In the genomic region with DNA sequence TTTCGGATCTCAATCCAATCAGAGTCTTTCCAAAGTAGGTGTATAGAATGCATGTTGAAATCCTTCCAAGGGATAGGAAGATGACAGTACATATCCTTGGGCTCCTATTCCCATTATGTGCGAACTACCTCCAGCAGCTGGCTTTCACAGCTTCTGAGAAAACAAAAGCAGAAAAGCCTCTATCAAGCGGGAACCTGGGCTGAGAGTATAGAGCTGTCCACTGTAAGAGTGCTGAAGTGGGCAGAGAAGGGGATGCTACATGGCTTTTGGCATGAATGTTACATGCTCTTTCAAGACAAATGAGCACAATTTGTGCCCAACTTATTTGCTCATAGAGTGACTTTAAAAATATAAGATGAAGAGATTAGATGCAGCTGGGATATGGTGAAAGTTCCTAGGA, we compare ENCODE assay signal across 29 cellular contexts.
DNase-seq lines count a peak whose midpoint lies in the region; ATAC-seq and TF ChIP-seq lines count a peak whose summit lies in the region.
"Had no signal": no experiment of that assay in that cellular context is flagged by ENCODE, and none has a peak within 500 bp of the region (broad histone marks: within the 10 kb centered on the region; RNA-seq: fewer than 3 reads in every experiment).

No MANE protein-coding gene starts in this region.

- H3K9me3 ChIP-seq in OCI-LY7 (ENCODE audit: low read length), result no peaks in the 10 kb centered on the region
- H3K9me3 ChIP-seq: BLaER1, HAP-1, upper lobe of right lung had no signal

- no peaks in the 10 kb centered on the region for H3K36me3 ChIP-seq in OCI-LY7 (ENCODE audit: insufficient read depth, low read length)
- H3K36me3 ChIP-seq: BLaER1, HAP-1, heart right ventricle, upper lobe of right lung had no signal

- CTCF ChIA-PET in OCI-LY7 (lab: Charles Lee; ENCODE audit: unreplicated experiment), result no interaction called here

- H3K4me2 ChIP-seq in OCI-LY7 (ENCODE audit: low read length), result no peak overlapping the region
- H3K4me2 ChIP-seq: BLaER1 had no signal

- no peaks in the 10 kb centered on the region for H3K79me2 ChIP-seq in OCI-LY7 (ENCODE audit: insufficient read depth, low read depth, low read length)

- no peaks in the 10 kb centered on the region for H4K20me1 ChIP-seq in OCI-LY7 (ENCODE audit: insufficient read depth, low read length)
- H4K20me1 ChIP-seq: BLaER1 had no signal

- H3K9me2 ChIP-seq in OCI-LY7 (ENCODE audit: insufficient read depth, low read length), result no peaks in the 10 kb centered on the region

- no TSS peak for BruUV-seq in OCI-LY7 (replicated peaks; lab: Mats Ljungman, UMichigan)

- H3K4me1 ChIP-seq in OCI-LY7 (ENCODE audit: insufficient read depth, low read length, poor library complexity, severe bottlenecking), result peaks cover 23% of the 10 kb centered on the region
- H3K4me1 ChIP-seq: BLaER1, HAP-1, heart right ventricle, upper lobe of right lung had no signal

- H3K4me3 ChIP-seq in OCI-LY7 (ENCODE audit: low read depth, low read length, poor library complexity, severe bottlenecking) (no peak overlapping the region), retinal pigment epithelial cell (ENCODE audit: low read length) (no peak overlapping the region)
- H3K4me3 ChIP-seq: BLaER1, HAP-1, heart right ventricle, K562, SK-N-MC, upper lobe of right lung had no signal

- intact Hi-C loops in OCI-LY7 (cut with micrococcal nuclease; ENCODE audit: unreplicated experiment), result no loop called here

- POLR2A ChIA-PET in OCI-LY7 (lab: Charles Lee), result no interaction called here

- TF ChIP-seq CTCF in OCI-LY7 (conservative IDR thresholded peaks at IDR 0.05; ENCODE audit: low read length), result no peak
- TF ChIP-seq CTCF in retinal pigment epithelial cell (conservative IDR thresholded peaks at IDR 0.05; ENCODE audit: low read depth, low read length), result no peak

- no peak overlapping the region for H3K27ac ChIP-seq in OCI-LY7 (ENCODE audit: low read depth, low read length, poor library complexity, severe bottlenecking)
- H3K27ac ChIP-seq: 22Rv1, BLaER1, heart right ventricle, HL-60, SK-N-MC, upper lobe of right lung had no signal

- DNase-seq in DMS53 (lab: John Stamatoyannopoulos, UW) (peak; percentile 1), DMS53 treated with DMSO at 0.1 percent for 48 hours (lab: John Stamatoyannopoulos, UW; ENCODE audit: unreplicated experiment) (no peak), OCI-LY7 (ENCODE audit: low spot score) (peak; percentile 7), epidermal melanocyte (ENCODE audit: insufficient read length, low spot score) (peak; percentile 15), retinal pigment epithelial cell (ENCODE audit: low read depth) (peak; percentile 6), cerebellar cortex (ENCODE audit: low spot score) (no peak), DMS 273 treated with DMSO at 0.1 percent for 48 hours (lab: John Stamatoyannopoulos, UW) (no peak)
- DNase-seq: activated CD4-positive, CD25-positive, alpha-beta regulatory T cell treated with anti-CD3 and anti-CD28 coated beads, Interleukin-2, amount 50 U/mL, for 72 hours; activated CD8-positive, alpha-beta memory T cell treated with anti-CD3 and anti-CD28 coated beads for 24 hours; activated naive CD8-positive, alpha-beta T cell treated with anti-CD3 and anti-CD28 coated beads for 36 hours; Calu3; heart right ventricle; mesenchymal stem cell; NCI-H1436; NCI-H2171; NCI-H526; PC-3; small intestine; stimulated activated CD4-positive, alpha-beta T cell treated with anti-CD3 and anti-CD28 coated beads, Interleukin-4, amount 100 ng/mL, for 24 hours; T-helper 9 cell; upper lobe of right lung had no signal

- H2AFZ ChIP-seq in OCI-LY7 (ENCODE audit: low read length), result no peak overlapping the region

- no peak for ATAC-seq in GM21360 (IDR thresholded peaks at IDR 0.05; ENCODE audit: unreplicated experiment)
- ATAC-seq: heart right ventricle; K562; natural killer cell treated with Interleukin-12 subunit alpha and Interleukin-12 subunit beta and Interleukin-15 and Interleukin-18, amount 100 ng/mL, for 72 hours; PC-3; upper lobe of right lung had no signal

Comparison
In these comparisons a context has a peak if more than half of its experiments do, and no peak if none do; other contexts are left out.
1. DNase-seq: peak in DMS53 (single experiment), OCI-LY7 (single experiment), epidermal melanocyte (single experiment) and retinal pigment epithelial cell (single experiment); none in DMS53 treated with DMSO at 0.1 percent for 48 hours (single experiment), cerebellar cortex (single experiment) and DMS 273 treated with DMSO at 0.1 percent for 48 hours (single experiment).